14 cellular contexts compared by ENCODE assay signal in genomic region chr4:98517444-98518021, GRCh38.
A peak's percentile ranks its signal among the peaks of the same experiment; 100 is the strongest.
DNase-seq lines count a peak whose midpoint lies in the region; ATAC-seq and TF ChIP-seq lines count a peak whose summit lies in the region.
"Had no signal": no experiment of that assay in that cellular context is flagged by ENCODE, and none has a peak within 500 bp of the region (broad histone marks: within the 10 kb centered on the region; RNA-seq: fewer than 3 reads in every experiment).

No MANE protein-coding gene starts in this region.

- TF ChIP-seq CTCF in brain microvascular endothelial cell (IDR thresholded peaks at IDR 0.05; ENCODE audit: low read depth, low read length, missing control alignments), result no peak

- in situ Hi-C loops in brain microvascular endothelial cell (cut with HindIII; ENCODE audit: low pct_ligation_motif_present, low sequenced_read_pairs), result no loop called here

- peak overlapping the region; percentile 26; the same call in 1 of the 2 replicates for H2AFZ ChIP-seq in Karpas-422 (ENCODE audit: low read length)

- 73% methylated on average over 1 of the region's 2 CpGs; no CpG with 5 or more reads in 1 of the 2 experiments for WGBS in mesodermal cell (ENCODE audit: insufficient coverage in 2 of 2), 2 experiments

- H4K20me1 ChIP-seq in Karpas-422 (ENCODE audit: insufficient read depth, low read depth, low read length), result no peaks in the 10 kb centered on the region

- no peaks in the 10 kb centered on the region for H3K79me2 ChIP-seq in Karpas-422 (ENCODE audit: low read length)

- H3K4me1 ChIP-seq in Karpas-422 (ENCODE audit: low read length), result peaks cover 76% of the 10 kb centered on the region
- H3K4me1 ChIP-seq in mesodermal cell (ENCODE audit: control insufficient read depth, insufficient read depth, low read length, poor library complexity, severe bottlenecking), result peaks cover 74% of the 10 kb centered on the region

- H3K27me3 ChIP-seq in Karpas-422 (ENCODE audit: low read length), result no peaks in the 10 kb centered on the region
- H3K27me3 ChIP-seq in brain microvascular endothelial cell (replicated peaks), result no peaks in the 10 kb centered on the region

- H3K9me3 ChIP-seq in Karpas-422 (ENCODE audit: low read length) (no peaks in the 10 kb centered on the region), mesodermal cell (ENCODE audit: control insufficient read depth, low read length) (no peaks in the 10 kb centered on the region)

- peak overlapping the region; percentile 60 for H3K9ac ChIP-seq in Karpas-422 (ENCODE audit: low read length)

- ATAC-seq in GM21723 (IDR thresholded peaks at IDR 0.05; ENCODE audit: unreplicated experiment), result no peak

- peak overlapping the region; percentile 96 for H3K27ac ChIP-seq in Karpas-422 (ENCODE audit: low read length)
- H3K27ac ChIP-seq in brain microvascular endothelial cell, result peak overlapping the region; percentile 92
- peak overlapping the region; percentile 94 for H3K27ac ChIP-seq in mesodermal cell (ENCODE audit: low read depth, low read length, severe bottlenecking)

- H3K9me2 ChIP-seq in Karpas-422 (replicated peaks; ENCODE audit: insufficient read depth, low read length), result no peaks in the 10 kb centered on the region

- DNase-seq in EL (peak; percentile 49), Karpas-422 (no peak), brain microvascular endothelial cell (peak; percentile 32), NCI-H1930 (lab: John Stamatoyannopoulos, UW) (no peak), NCI-H510A (lab: John Stamatoyannopoulos, UW) (no peak), epidermal melanocyte (ENCODE audit: insufficient read length, low spot score) (no peak)
- DNase-seq: activated B cell treated with CpG ODN at 0.5 μM for 24 hours; activated T-cell treated with anti-CD3 and anti-CD28 coated beads for 4 hours; aorta; CD4-positive, alpha-beta T cell; MV-4-11; retina had no signal

- H3K36me3 ChIP-seq in Karpas-422 (ENCODE audit: insufficient read depth, low read length) (no peaks in the 10 kb centered on the region), brain microvascular endothelial cell (replicated peaks) (no peaks in the 10 kb centered on the region), mesodermal cell (ENCODE audit: control insufficient read depth, insufficient read depth, low read length) (no peaks in the 10 kb centered on the region)

- H3K4me3 ChIP-seq in Karpas-422 (ENCODE audit: low read length) (peak overlapping the region; percentile 59), brain microvascular endothelial cell (ENCODE audit: low read depth, low read length) (no peak overlapping the region), mesodermal cell (ENCODE audit: extremely low read depth, insufficient read depth, low read length, poor library complexity, severe bottlenecking) (no peak overlapping the region)

- H3K4me2 ChIP-seq in Karpas-422 (ENCODE audit: low read depth, low read length, poor library complexity, severe bottlenecking), result peak overlapping the region; percentile 79

Comparison
In these comparisons a context has a peak if more than half of its experiments do, and no peak if none do; other contexts are left out.
1. DNase-seq: peak in EL (single experiment) and brain microvascular endothelial cell (single experiment); none in Karpas-422 (single experiment), NCI-H1930 (0 of 2), NCI-H510A (single experiment) and epidermal melanocyte (single experiment).
2. Peak in every context shown above with its lines, with median percentiles within 50 percentile points of each other: H3K27ac ChIP-seq.